Comparison of ENCODE assay signal across 1 cellular context in the genomic region with DNA sequence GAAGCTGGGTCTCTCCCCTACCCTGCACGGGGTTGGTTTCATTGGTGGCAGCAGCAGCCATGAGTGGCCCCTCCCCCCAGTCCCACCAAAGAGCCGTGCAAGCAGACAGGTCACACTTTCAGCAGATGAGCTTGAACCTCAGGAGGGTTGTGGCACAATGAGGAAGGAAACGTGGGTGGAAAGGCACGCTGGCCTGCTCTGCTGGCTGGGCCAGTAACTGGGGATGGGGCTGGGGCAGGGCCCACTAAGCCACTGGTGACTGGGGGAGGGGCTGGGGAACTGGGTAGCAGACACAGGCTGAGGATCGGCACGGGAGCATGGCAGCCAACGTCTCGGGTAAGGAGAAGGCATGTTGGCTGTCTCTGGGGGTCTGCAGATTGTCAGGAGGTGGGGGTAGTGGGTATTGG.
TF ChIP-seq lines count a peak whose summit lies in the region.

A gene with protein sequence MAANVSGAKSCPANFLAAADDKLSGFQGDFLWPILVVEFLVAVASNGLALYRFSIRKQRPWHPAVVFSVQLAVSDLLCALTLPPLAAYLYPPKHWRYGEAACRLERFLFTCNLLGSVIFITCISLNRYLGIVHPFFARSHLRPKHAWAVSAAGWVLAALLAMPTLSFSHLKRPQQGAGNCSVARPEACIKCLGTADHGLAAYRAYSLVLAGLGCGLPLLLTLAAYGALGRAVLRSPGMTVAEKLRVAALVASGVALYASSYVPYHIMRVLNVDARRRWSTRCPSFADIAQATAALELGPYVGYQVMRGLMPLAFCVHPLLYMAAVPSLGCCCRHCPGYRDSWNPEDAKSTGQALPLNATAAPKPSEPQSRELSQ (plus strand): TSS at position 289 of the 407 bp plus-strand sequence. CDS start 29 bp downstream, at position 318.

TF ChIP-seq in GM23338, 12 proteins besides CTCF, POLR2A, EP300 and RAD21 (continued from another document):
- TF ChIP-seq, protein P1, sequence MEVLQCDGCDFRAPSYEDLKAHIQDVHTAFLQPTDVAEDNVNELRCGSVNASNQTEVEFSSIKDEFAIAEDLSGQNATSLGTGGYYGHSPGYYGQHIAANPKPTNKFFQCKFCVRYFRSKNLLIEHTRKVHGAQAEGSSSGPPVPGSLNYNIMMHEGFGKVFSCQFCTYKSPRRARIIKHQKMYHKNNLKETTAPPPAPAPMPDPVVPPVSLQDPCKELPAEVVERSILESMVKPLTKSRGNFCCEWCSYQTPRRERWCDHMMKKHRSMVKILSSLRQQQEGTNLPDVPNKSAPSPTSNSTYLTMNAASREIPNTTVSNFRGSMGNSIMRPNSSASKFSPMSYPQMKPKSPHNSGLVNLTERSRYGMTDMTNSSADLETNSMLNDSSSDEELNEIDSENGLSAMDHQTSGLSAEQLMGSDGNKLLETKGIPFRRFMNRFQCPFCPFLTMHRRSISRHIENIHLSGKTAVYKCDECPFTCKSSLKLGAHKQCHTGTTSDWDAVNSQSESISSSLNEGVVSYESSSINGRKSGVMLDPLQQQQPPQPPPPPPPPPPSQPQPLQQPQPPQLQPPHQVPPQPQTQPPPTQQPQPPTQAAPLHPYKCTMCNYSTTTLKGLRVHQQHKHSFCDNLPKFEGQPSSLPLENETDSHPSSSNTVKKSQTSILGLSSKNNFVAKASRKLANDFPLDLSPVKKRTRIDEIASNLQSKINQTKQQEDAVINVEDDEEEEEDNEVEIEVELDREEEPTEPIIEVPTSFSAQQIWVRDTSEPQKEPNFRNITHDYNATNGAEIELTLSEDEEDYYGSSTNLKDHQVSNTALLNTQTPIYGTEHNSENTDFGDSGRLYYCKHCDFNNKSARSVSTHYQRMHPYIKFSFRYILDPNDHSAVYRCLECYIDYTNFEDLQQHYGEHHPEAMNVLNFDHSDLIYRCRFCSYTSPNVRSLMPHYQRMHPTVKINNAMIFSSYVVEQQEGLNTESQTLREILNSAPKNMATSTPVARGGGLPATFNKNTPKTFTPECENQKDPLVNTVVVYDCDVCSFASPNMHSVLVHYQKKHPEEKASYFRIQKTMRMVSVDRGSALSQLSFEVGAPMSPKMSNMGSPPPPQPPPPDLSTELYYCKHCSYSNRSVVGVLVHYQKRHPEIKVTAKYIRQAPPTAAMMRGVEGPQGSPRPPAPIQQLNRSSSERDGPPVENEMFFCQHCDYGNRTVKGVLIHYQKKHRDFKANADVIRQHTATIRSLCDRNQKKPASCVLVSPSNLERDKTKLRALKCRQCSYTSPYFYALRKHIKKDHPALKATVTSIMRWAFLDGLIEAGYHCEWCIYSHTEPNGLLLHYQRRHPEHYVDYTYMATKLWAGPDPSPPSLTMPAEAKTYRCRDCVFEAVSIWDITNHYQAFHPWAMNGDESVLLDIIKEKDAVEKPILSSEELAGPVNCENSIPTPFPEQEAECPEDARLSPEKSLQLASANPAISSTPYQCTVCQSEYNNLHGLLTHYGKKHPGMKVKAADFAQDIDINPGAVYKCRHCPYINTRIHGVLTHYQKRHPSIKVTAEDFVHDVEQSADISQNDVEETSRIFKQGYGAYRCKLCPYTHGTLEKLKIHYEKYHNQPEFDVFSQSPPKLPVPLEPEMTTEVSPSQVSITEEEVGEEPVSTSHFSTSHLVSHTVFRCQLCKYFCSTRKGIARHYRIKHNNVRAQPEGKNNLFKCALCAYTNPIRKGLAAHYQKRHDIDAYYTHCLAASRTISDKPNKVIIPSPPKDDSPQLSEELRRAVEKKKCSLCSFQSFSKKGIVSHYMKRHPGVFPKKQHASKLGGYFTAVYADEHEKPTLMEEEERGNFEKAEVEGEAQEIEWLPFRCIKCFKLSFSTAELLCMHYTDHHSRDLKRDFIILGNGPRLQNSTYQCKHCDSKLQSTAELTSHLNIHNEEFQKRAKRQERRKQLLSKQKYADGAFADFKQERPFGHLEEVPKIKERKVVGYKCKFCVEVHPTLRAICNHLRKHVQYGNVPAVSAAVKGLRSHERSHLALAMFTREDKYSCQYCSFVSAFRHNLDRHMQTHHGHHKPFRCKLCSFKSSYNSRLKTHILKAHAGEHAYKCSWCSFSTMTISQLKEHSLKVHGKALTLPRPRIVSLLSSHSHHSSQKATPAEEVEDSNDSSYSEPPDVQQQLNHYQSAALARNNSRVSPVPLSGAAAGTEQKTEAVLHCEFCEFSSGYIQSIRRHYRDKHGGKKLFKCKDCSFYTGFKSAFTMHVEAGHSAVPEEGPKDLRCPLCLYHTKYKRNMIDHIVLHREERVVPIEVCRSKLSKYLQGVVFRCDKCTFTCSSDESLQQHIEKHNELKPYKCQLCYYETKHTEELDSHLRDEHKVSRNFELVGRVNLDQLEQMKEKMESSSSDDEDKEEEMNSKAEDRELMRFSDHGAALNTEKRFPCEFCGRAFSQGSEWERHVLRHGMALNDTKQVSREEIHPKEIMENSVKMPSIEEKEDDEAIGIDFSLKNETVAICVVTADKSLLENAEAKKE (CRISPR knock-in tag; IDR thresholded peaks at IDR 0.05) = no peak
- TF ChIP-seq EZH2 (IDR thresholded peaks at IDR 0.05; ENCODE audit: low read depth, unreplicated experiment) (no peak), STAT1 (IDR thresholded peaks at IDR 0.05; ENCODE audit: unreplicated experiment) (no peak), NANOG (IDR thresholded peaks at IDR 0.05; ENCODE audit: borderline replicate concordance) (no peak), POLR2AphosphoS5 (IDR thresholded peaks at IDR 0.05; ENCODE audit: low read depth) (no peak), CREB1 (CRISPR knock-in tag; IDR thresholded peaks at IDR 0.05; ENCODE audit: low read depth) (no peak), ZNF114 (CRISPR knock-in tag; IDR thresholded peaks at IDR 0.05) (no peak)
- TF ChIP-seq, protein P2, sequence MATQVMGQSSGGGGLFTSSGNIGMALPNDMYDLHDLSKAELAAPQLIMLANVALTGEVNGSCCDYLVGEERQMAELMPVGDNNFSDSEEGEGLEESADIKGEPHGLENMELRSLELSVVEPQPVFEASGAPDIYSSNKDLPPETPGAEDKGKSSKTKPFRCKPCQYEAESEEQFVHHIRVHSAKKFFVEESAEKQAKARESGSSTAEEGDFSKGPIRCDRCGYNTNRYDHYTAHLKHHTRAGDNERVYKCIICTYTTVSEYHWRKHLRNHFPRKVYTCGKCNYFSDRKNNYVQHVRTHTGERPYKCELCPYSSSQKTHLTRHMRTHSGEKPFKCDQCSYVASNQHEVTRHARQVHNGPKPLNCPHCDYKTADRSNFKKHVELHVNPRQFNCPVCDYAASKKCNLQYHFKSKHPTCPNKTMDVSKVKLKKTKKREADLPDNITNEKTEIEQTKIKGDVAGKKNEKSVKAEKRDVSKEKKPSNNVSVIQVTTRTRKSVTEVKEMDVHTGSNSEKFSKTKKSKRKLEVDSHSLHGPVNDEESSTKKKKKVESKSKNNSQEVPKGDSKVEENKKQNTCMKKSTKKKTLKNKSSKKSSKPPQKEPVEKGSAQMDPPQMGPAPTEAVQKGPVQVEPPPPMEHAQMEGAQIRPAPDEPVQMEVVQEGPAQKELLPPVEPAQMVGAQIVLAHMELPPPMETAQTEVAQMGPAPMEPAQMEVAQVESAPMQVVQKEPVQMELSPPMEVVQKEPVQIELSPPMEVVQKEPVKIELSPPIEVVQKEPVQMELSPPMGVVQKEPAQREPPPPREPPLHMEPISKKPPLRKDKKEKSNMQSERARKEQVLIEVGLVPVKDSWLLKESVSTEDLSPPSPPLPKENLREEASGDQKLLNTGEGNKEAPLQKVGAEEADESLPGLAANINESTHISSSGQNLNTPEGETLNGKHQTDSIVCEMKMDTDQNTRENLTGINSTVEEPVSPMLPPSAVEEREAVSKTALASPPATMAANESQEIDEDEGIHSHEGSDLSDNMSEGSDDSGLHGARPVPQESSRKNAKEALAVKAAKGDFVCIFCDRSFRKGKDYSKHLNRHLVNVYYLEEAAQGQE (IDR thresholded peaks at IDR 0.05; ENCODE audit: unreplicated experiment) = no peak
